ENCODE assay signal across 8 cellular contexts in the genomic region with DNA sequence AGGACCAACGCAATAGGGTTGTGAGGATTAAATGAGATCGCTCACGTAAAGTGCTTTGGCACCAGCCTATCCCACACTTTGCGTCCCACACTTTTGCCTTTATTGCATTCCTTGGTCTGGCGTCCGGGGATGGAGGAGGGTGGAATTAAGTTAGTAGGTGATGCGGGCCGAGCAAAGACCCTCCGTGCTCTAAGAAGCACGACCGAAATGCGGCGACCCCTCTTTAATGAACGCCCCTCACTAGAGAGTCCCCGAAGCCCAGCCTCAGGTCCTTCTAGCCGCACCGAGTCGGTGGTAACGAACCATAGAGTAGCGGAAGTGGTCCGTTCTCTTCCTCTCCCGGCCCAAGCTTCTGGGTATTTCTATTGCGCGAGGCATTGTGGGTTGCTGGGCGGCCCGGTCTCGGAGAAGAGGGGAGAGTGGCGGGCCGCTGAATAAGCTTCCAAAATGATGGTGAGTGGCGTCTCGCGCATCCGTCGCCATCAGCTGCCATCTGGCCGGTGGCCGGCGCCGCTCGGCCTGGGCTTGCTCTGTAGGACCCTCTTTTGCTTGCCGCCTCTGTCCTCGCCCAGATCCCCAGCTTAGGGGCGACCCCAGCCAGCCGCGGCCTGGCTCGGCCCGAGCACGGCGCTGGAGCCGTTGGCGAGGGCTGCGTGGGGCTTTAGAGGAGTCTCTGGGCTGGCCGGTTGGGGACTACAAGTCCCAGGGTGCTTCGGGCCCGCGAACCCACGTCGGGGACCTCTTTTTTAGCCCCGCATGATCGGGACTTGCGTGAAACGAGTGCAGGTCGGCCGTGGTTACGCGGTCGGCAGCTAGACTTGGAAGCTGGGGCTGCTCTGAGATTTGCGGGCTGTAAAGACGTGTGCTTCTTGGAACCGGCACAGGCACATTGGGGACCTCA. TPM values are rescaled to one million over a fixed set of nuclear protein-coding genes. Genes with fewer than 3 reads are reported as not detected.
DNase-seq lines count a peak whose midpoint lies in the region; ATAC-seq, FAIRE-seq and TF ChIP-seq lines count a peak whose summit lies in the region.

A gene (plus strand): TSS at position 377 of the 901 bp plus-strand sequence. CDS start 71 bp downstream, at position 448.

- TF ChIP-seq CTCF in transverse colon (IDR thresholded peaks at IDR 0.05): no peak

- H3K9ac ChIP-seq in adipocyte (ENCODE audit: low read length): peak within 1 kb of the TSS; percentile 91

- H3K36me3 ChIP-seq in adipocyte (ENCODE audit: control insufficient read depth, insufficient read depth, low read length, severe bottlenecking): peaks cover 12% of the 10 kb centered on the region
- no peaks in the 10 kb centered on the region for H3K36me3 ChIP-seq in transverse colon

- H3K9me3 ChIP-seq in adipocyte (ENCODE audit: control insufficient read depth, low read length) (no peaks in the 10 kb centered on the region), transverse colon (no peaks in the 10 kb centered on the region)

- H3K27ac ChIP-seq in transverse colon: peak within 1 kb of the TSS; percentile 92 to 99 (median 98)

- TF ChIP-seq POLR2A in GM12892 (IDR thresholded peaks at IDR 0.05; ENCODE audit: low read depth, low read length) (peak; percentile 98), transverse colon (IDR thresholded peaks at IDR 0.05) (peak; percentile 76)

- 0 to 1% methylated on average over 12 to 60 of the region's 69 CpGs for WGBS in transverse colon (ENCODE audit: low coverage in 1 of 2), 2 donors

- H3K4me3 ChIP-seq in adipocyte (ENCODE audit: low read length) (peak within 1 kb of the TSS; percentile 91), transverse colon (peak within 1 kb of the TSS; percentile 69 to 92 (median 81))

- in situ Hi-C loops in transverse colon (cut with MboI; ENCODE audit: low pct_ligation_motif_present in 1 of 4, low pct_unique_long_range_greater_than_20kb in 1 of 4, low sequenced_read_pairs in 3 of 4): loop anchor here in 1 of 4 donors (25.0 kb wide), 1 partner anchor 503 kb away; a partner anchor contains a TSS

- H3K4me1 ChIP-seq in adipocyte (ENCODE audit: control insufficient read depth, insufficient read depth, low read length) (peaks cover 35% of the 10 kb centered on the region), transverse colon (peaks cover 16 to 38% (median 27%) of the 10 kb centered on the region in 4 donors)

- no peak for TF ChIP-seq EP300 in transverse colon (IDR thresholded peaks at IDR 0.05; ENCODE audit: low read depth)

- peak; percentile 61 for ATAC-seq in HG02840 (IDR thresholded peaks at IDR 0.05; ENCODE audit: low FRiP score, unreplicated experiment)

- H3K27me3 ChIP-seq in adipocyte (replicated peaks; ENCODE audit: control insufficient read depth, insufficient read depth, low read length) (no peaks in the 10 kb centered on the region), transverse colon (no peaks in the 10 kb centered on the region)

- intact Hi-C loops in cardiac septum (cut with DNase I): loop anchor here (1.0 to 5.0 kb wide), 3 partner anchors 20 to 153 kb away; a partner anchor contains a TSS
- intact Hi-C loops in transverse colon (cut with DNase I; ENCODE audit: low total_unique reads): no loop called here

- peak; percentile 81 for DNase-seq in GM12892 (ENCODE audit: insufficient read length)
- DNase-seq in NCI-H1436 treated with DMSO at 0.1 percent for 48 hours (lab: John Stamatoyannopoulos, UW): peak; percentile 53
- DNase-seq in T follicular helper cell (ENCODE audit: low read depth): peak; percentile 82
- peak; percentile 94 for DNase-seq in adipocyte (ENCODE audit: low read depth)
- DNase-seq in cardiac septum (ENCODE audit: low spot score): peak; percentile 94
- DNase-seq in pons (ENCODE audit: low spot score): peak; percentile 94
- peak; percentile 91 for DNase-seq in transverse colon

- FAIRE-seq in GM12892 (lab: Jason Lieb, UNC): peak; percentile 42

RNA-seq across cellular contexts. Expression of the gene that starts here (rescaled TPM):
- 400 TPM for polyA plus RNA-seq in GM12892 (2012; ENCODE audit: missing spikeins)
- total RNA-seq in cardiac septum: 186 TPM
- 100 to 1,000 TPM in 3 of 4 donors, 10 to 100 TPM in 1; 87.9 to 171 (median 116) TPM for total RNA-seq in transverse colon

Comparison
In these comparisons a context has a peak if more than half of its experiments do, and no peak if none do; other contexts are left out.
1. Peak in every context shown above with its lines: DNase-seq, ATAC-seq, H3K4me3 ChIP-seq and H3K27ac ChIP-seq.